Comparison of ENCODE assay signal across 23 cellular contexts in genomic region chr2:238100821-238101771, GRCh38. TPM values are rescaled to one million over a fixed set of nuclear protein-coding genes. Genes with fewer than 3 reads are reported as not detected.
A peak's percentile ranks its signal among the peaks of the same experiment; 100 is the strongest.
DNase-seq lines count a peak whose midpoint lies in the region; ATAC-seq, FAIRE-seq and TF ChIP-seq lines count a peak whose summit lies in the region.
"Had no signal": no experiment of that assay in that cellular context is flagged by ENCODE, and none has a peak within 500 bp of the region (broad histone marks: within the 10 kb centered on the region; RNA-seq: fewer than 3 reads in every experiment).

No MANE protein-coding gene starts in this region.

- no peak overlapping the region for H2AFZ ChIP-seq in osteoblast (ENCODE audit: low read length)

- no peak overlapping the region for H3K4me3 ChIP-seq in osteoblast (ENCODE audit: insufficient read depth, low read length)

- FAIRE-seq in D721Med (lab: Jason Lieb, UNC): no peak

- H3K79me2 ChIP-seq in osteoblast (ENCODE audit: insufficient read depth, low read length): no peaks in the 10 kb centered on the region

- H3K4me2 ChIP-seq in osteoblast (ENCODE audit: insufficient read depth, low read length): no peak overlapping the region

- peak; percentile 29 for DNase-seq in 8988T
- peak; percentile 15 for DNase-seq in D721Med (ENCODE audit: insufficient read length, low spot score)
- peak; percentile 86 for DNase-seq in osteoblast (ENCODE audit: insufficient read length, low spot score, missing footprints)
- DNase-seq in NOMO-1 treated with DMSO at 0.1 percent for 48 hours (lab: John Stamatoyannopoulos, UW; ENCODE audit: unreplicated experiment): no peak
- DNase-seq in UCSD-AML1 (lab: John Stamatoyannopoulos, UW; ENCODE audit: unreplicated experiment): no peak
- DNase-seq: activated CD8-positive, alpha-beta T cell treated with anti-CD3 and anti-CD28 coated beads for 36 hours; anterior cingulate cortex; central memory CD4-positive, alpha-beta T cell; effector memory CD4-positive, alpha-beta T cell; HCEC 1CT; MM.1S; NCI-H1694 treated with DMSO at 0.1 percent for 48 hours; Right ventricle myocardium superior; T-helper 1 cell had no signal

- H3K4me1 ChIP-seq in osteoblast (ENCODE audit: insufficient read depth, low read length): no peaks in the 10 kb centered on the region

- ATAC-seq in GM21526 (IDR thresholded peaks at IDR 0.05; ENCODE audit: low FRiP score, unreplicated experiment) (no peak), GM19397 (IDR thresholded peaks at IDR 0.05; ENCODE audit: unreplicated experiment) (no peak)
- ATAC-seq: activated CD8-positive, alpha-beta T cell treated with anti-CD3 and anti-CD28 coated beads for 36 hours; naive thymus-derived CD4-positive, alpha-beta T cell had no signal

- no peak overlapping the region for H3K27ac ChIP-seq in osteoblast (ENCODE audit: low read depth, low read length)
- H3K27ac ChIP-seq: HL-60, VCaP had no signal

- no peaks in the 10 kb centered on the region for H3K27me3 Mint-ChIP-seq in dendritic cell treated with granulocyte-macrophage colony-stimulating factor and Interleukin-4, amounts not matched to agents 40 ng/mL and 50 ng/mL, for 4 days
- H3K27me3 Mint-ChIP-seq: activated CD8-positive, alpha-beta T cell treated with anti-CD3 and anti-CD28 coated beads for 36 hours; IgD-negative memory B cell; naive thymus-derived CD4-positive, alpha-beta T cell had no signal

- no peaks in the 10 kb centered on the region for H3K9me3 ChIP-seq in osteoblast (ENCODE audit: low read depth, low read length)

- peaks cover 77% of the 10 kb centered on the region for H3K4me1 Mint-ChIP-seq in dendritic cell treated with granulocyte-macrophage colony-stimulating factor and Interleukin-4, amounts not matched to agents 40 ng/mL and 50 ng/mL, for 4 days (ENCODE audit: low read depth)

- no peaks in the 10 kb centered on the region for H3K9me3 Mint-ChIP-seq in dendritic cell treated with granulocyte-macrophage colony-stimulating factor and Interleukin-4, amounts not matched to agents 40 ng/mL and 50 ng/mL, for 4 days
- H3K9me3 Mint-ChIP-seq: activated CD8-positive, alpha-beta T cell treated with anti-CD3 and anti-CD28 coated beads for 36 hours; activated T-helper 2 cell treated with anti-CD3 and anti-CD28 coated beads, Interferon-gamma antibody, Interleukin-2, Interleukin-4, amounts not matched to agents 10 μg/mL and 5 μg/mL and 100 μg/mL, durations not matched to agents 14 hours and 24 hours and 36 hours; IgD-negative memory B cell; naive thymus-derived CD4-positive, alpha-beta T cell had no signal

- no peaks in the 10 kb centered on the region for H3K27me3 ChIP-seq in osteoblast (ENCODE audit: insufficient read depth, low read length)

- peaks cover 25% of the 10 kb centered on the region for H3K36me3 Mint-ChIP-seq in dendritic cell treated with granulocyte-macrophage colony-stimulating factor and Interleukin-4, amounts not matched to agents 40 ng/mL and 50 ng/mL, for 4 days (ENCODE audit: low read depth)
- H3K36me3 Mint-ChIP-seq: IgD-negative memory B cell had no signal

- peak overlapping the region; percentile 39 for H3K4me3 Mint-ChIP-seq in dendritic cell treated with granulocyte-macrophage colony-stimulating factor and Interleukin-4, amounts not matched to agents 40 ng/mL and 50 ng/mL, for 4 days
- H3K4me3 Mint-ChIP-seq: activated CD8-positive, alpha-beta T cell treated with anti-CD3 and anti-CD28 coated beads for 36 hours; naive thymus-derived CD4-positive, alpha-beta T cell had no signal

- TF ChIP-seq CTCF in D721Med (IDR thresholded peaks at IDR 0.05; ENCODE audit: insufficient read depth, missing control alignments): no peak
- TF ChIP-seq CTCF in osteoblast (IDR thresholded peaks at IDR 0.05; ENCODE audit: extremely low read depth, low read depth, low read length): no peak

- no peaks in the 10 kb centered on the region for H4K20me1 ChIP-seq in osteoblast (ENCODE audit: insufficient read depth, low read length)

- intact Hi-C loops in dendritic cell treated with granulocyte-macrophage colony-stimulating factor and Interleukin-4, amounts not matched to agents 40 ng/mL and 50 ng/mL, for 4 days (cut with micrococcal nuclease): no loop called here

- peak overlapping the region; percentile 97 for H3K27ac Mint-ChIP-seq in dendritic cell treated with granulocyte-macrophage colony-stimulating factor and Interleukin-4, amounts not matched to agents 40 ng/mL and 50 ng/mL, for 4 days
- H3K27ac Mint-ChIP-seq: activated CD8-positive, alpha-beta T cell treated with anti-CD3 and anti-CD28 coated beads for 36 hours; activated T-helper 2 cell treated with anti-CD3 and anti-CD28 coated beads, Interferon-gamma antibody, Interleukin-2, Interleukin-4, amounts not matched to agents 10 μg/mL and 5 μg/mL and 100 μg/mL, durations not matched to agents 14 hours and 24 hours and 36 hours; IgD-negative memory B cell; naive thymus-derived CD4-positive, alpha-beta T cell had no signal

- no peaks in the 10 kb centered on the region for H3K36me3 ChIP-seq in osteoblast (ENCODE audit: insufficient read depth, low read length)

RNA-seq across cellular contexts. Expression of gene ESPNL, which starts 1.0 kb away (rescaled TPM):
- total RNA-seq in osteoblast: 1.8 and 9.8 TPM in 2 replicates
- total RNA-seq: lung microvascular endothelial cell, Right ventricle myocardium superior had no signal

RNA-seq across cellular contexts. Expression of gene KLHL30, which starts 37.4 kb away (rescaled TPM):
- under 0.01 TPM in 2 replicates for total RNA-seq in osteoblast
- total RNA-seq: activated CD8-positive, alpha-beta T cell treated with anti-CD3 and anti-CD28 coated beads for 36 hours; activated T-helper 2 cell treated with anti-CD3 and anti-CD28 coated beads, Interferon-gamma antibody, Interleukin-2, Interleukin-4, amounts not matched to agents 10 μg/mL and 5 μg/mL and 100 μg/mL, durations not matched to agents 14 hours and 24 hours and 36 hours; lung microvascular endothelial cell; naive thymus-derived CD4-positive, alpha-beta T cell had no signal

RNA-seq across cellular contexts. Expression of gene SCLY, which starts 40.3 kb away (rescaled TPM):
- 11.6 and 12.4 TPM in 2 replicates for total RNA-seq in osteoblast

RNA-seq across cellular contexts. Expression of gene ERFE, which starts 57.7 kb away (rescaled TPM):
- total RNA-seq in osteoblast: 0.88 and 1.8 TPM in 2 replicates
- total RNA-seq: lung microvascular endothelial cell, Right ventricle myocardium superior had no signal

Comparison
In these comparisons a context has a peak if more than half of its experiments do, and no peak if none do; other contexts are left out.
1. DNase-seq: peak in 8988T (single experiment), D721Med (single experiment) and osteoblast (single experiment); none in NOMO-1 treated with DMSO at 0.1 percent for 48 hours (single experiment) and UCSD-AML1 (single experiment).